In the genomic region with DNA sequence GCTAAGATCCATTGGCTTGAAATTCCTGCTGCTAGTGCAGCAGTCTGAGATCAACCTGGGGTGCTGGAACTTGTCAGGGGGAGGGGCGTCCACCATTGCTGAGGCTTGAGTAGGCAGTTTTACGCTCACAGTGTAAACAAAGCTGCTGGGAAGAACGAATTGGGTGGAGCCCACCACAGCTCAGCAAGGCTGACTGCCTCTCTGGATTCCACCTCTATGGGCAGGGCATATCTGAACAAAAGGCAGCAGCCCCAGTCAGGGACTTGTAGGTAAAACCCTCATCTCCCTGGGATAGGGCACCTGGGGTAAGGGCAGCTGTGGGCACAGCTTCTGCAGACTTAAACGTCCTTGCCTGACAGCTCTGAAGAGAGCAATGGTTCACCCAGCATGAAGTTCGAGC, we compare ENCODE assay signal across 29 cellular contexts.
DNase-seq lines count a peak whose midpoint lies in the region; ATAC-seq, FAIRE-seq and TF ChIP-seq lines count a peak whose summit lies in the region.
"Had no signal": no experiment of that assay in that cellular context is flagged by ENCODE, and none has a peak within 500 bp of the region (broad histone marks: within the 10 kb centered on the region; RNA-seq: fewer than 3 reads in every experiment).

No MANE protein-coding gene starts in this region.

- H3K79me2 ChIP-seq in PC-3 (ENCODE audit: low read length) = no peaks in the 10 kb centered on the region
- no peaks in the 10 kb centered on the region for H3K79me2 ChIP-seq in H1 (ENCODE audit: control insufficient read depth in 1 of 2, insufficient read depth in 2 of 2, low read length in 2 of 2)
- H3K79me2 ChIP-seq: parathyroid adenoma had no signal

- no peak overlapping the region for H2BK20ac ChIP-seq in H1 (ENCODE audit: low read length)

- H3K56ac ChIP-seq in H1 (replicated peaks; ENCODE audit: insufficient read length, low read depth, low read length) = no peak overlapping the region

- TF ChIP-seq CTCF in PC-3 (conservative IDR thresholded peaks at IDR 0.05; ENCODE audit: low read depth, low read length) (no peak), H1 (IDR thresholded peaks at IDR 0.05; ENCODE audit: control extremely low read depth in 1 of 3, insufficient read depth in 1 of 3, low read depth in 1 of 3, low read length in 3 of 3) (no peak), nephron progenitor cell (IDR thresholded peaks at IDR 0.05) (no peak)

- no peak overlapping the region for H2BK12ac ChIP-seq in H1 (ENCODE audit: low read depth, low read length)

- no peak for TF ChIP-seq RAD21 in H1 (IDR thresholded peaks at IDR 0.05 in 1 of 2, conservative IDR thresholded peaks at IDR 0.05 in 1 of 2; ENCODE audit: low read depth in 2 of 2, low read length in 2 of 2)

- no peak overlapping the region for H4K5ac ChIP-seq in H1 (ENCODE audit: insufficient read length, low read depth, low read length)

- H3K27me3 ChIP-seq in PC-3 (ENCODE audit: low read length) (no peaks in the 10 kb centered on the region), H1 (replicated peaks in 1 of 4; ENCODE audit: control insufficient read depth in 3 of 4, extremely low read depth in 1 of 4, insufficient read depth in 3 of 4, low read length in 3 of 4) (no peaks in the 10 kb centered on the region)
- H3K27me3 ChIP-seq: right lobe of liver, suprapubic skin had no signal

- H3K9me3 ChIP-seq in PC-3 (ENCODE audit: low read length) (no peaks in the 10 kb centered on the region), H1 (ENCODE audit: insufficient read depth in 2 of 2, low read depth in 1 of 2, low read length in 1 of 2) (no peaks in the 10 kb centered on the region)
- H3K9me3 ChIP-seq: right lobe of liver, SK-N-SH had no signal

- no peak overlapping the region for H2BK15ac ChIP-seq in H1 (ENCODE audit: low read length)

- H4K8ac ChIP-seq in H1 (ENCODE audit: extremely low read depth, insufficient read depth, low read length) = no peak overlapping the region

- no peak overlapping the region for H3K14ac ChIP-seq in H1 (ENCODE audit: insufficient read length)

- H3K4me2 ChIP-seq in PC-3 (ENCODE audit: low read length) (peak overlapping the region; percentile 35), H1 (ENCODE audit: insufficient read depth in 1 of 2, low read depth in 2 of 2, low read length in 2 of 2) (0 out of 4 replicates have a peak overlapping the region, but pooled peaks of 1 of the 2 experiments have one; percentile 11)
- H3K4me2 ChIP-seq: SK-N-SH had no signal

- H2AFZ ChIP-seq in PC-3 (ENCODE audit: low read length) (peak overlapping the region; percentile 49), H1 (ENCODE audit: low read length) (peak overlapping the region; percentile 56; the same call in 1 of the 2 replicates)
- H2AFZ ChIP-seq: parathyroid adenoma had no signal

- H3K4me3 ChIP-seq in PC-3 (ENCODE audit: low read length) (no peak overlapping the region), H1 (ENCODE audit: extremely low read depth in 1 of 4, insufficient read depth in 2 of 4, low read depth in 3 of 4, low read length in 4 of 4) (no peak overlapping the region)
- H3K4me3 ChIP-seq: dorsolateral prefrontal cortex, lung, right lobe of liver, suprapubic skin had no signal

- H3K4ac ChIP-seq in H1 (replicated peaks; ENCODE audit: insufficient read length, low read depth, low read length) = no peak overlapping the region

- peaks cover 8% of the 10 kb centered on the region for H3K36me3 Mint-ChIP-seq in nephron progenitor cell (ENCODE audit: low read depth)
- no peaks in the 10 kb centered on the region for H3K36me3 Mint-ChIP-seq in activated naive CD8-positive, alpha-beta T cell treated with anti-CD3 and anti-CD28 coated beads, Interleukin-2, amount 50 U/mL, for 24 hours (ENCODE audit: low read depth)
- peaks cover 3% of the 10 kb centered on the region for H3K36me3 Mint-ChIP-seq in activated naive CD4-positive, alpha-beta T cell treated with anti-CD3 and anti-CD28 coated beads for 36 hours (ENCODE audit: low read depth)
- H3K36me3 Mint-ChIP-seq: activated naive CD8-positive, alpha-beta T cell treated with anti-CD3 and anti-CD28 coated beads, Interleukin-2, amount 10 ng/mL, durations not matched to agents 7 days and 5 days; stimulated activated naive B cell treated with anti-CD40 and anti-IgM and Interleukin-4, amounts not matched to agents 10 μg/mL and 1 μg/mL and 100 μg/mL, for 72 hours had no signal

- H3K9ac ChIP-seq in PC-3 (ENCODE audit: low read length) (no peak overlapping the region), H1 (replicated peaks in 1 of 4; ENCODE audit: extremely low read depth in 1 of 4, low read depth in 3 of 4, low read length in 3 of 4) (no peak overlapping the region)
- H3K9ac ChIP-seq: parathyroid adenoma, SK-N-SH had no signal

- POLR2A ChIA-PET in PC-3 (lab: Charles Lee; ENCODE audit: unreplicated experiment) (no interaction called here), H1 (lab: Charles Lee; ENCODE audit: partially characterized antibody) (no interaction called here)

- H3K9me3 Mint-ChIP-seq in nephron progenitor cell = peaks cover 35% of the 10 kb centered on the region
- H3K9me3 Mint-ChIP-seq in activated naive CD8-positive, alpha-beta T cell treated with anti-CD3 and anti-CD28 coated beads, Interleukin-2, amount 50 U/mL, for 24 hours = peaks cover 9% of the 10 kb centered on the region
- H3K9me3 Mint-ChIP-seq in activated naive CD4-positive, alpha-beta T cell treated with anti-CD3 and anti-CD28 coated beads for 36 hours = peaks cover 25% of the 10 kb centered on the region

- no peaks in the 10 kb centered on the region for H3F3A ChIP-seq in PC-3 (ENCODE audit: low read length, unreplicated experiment)

- no TSS peak for BruUV-seq in PC-3 (replicated peaks; lab: Mats Ljungman, UMichigan)

- H3K27ac ChIP-seq in PC-3 (ENCODE audit: low read length) (no peak overlapping the region), H1 (ENCODE audit: low read depth, low read length) (no peak overlapping the region)
- H3K27ac ChIP-seq: dorsolateral prefrontal cortex, parathyroid adenoma, right lobe of liver, suprapubic skin had no signal

- CTCF ChIA-PET in PC-3 (lab: Charles Lee) (no interaction called here), H1 (lab: Charles Lee; ENCODE audit: partially characterized antibody) (interaction anchor here (0.6 kb wide), 1 partner anchor 83 kb away, joined by 3 read pairs; no protein-coding TSS in a partner anchor)
- CTCF ChIA-PET in activated naive CD4-positive, alpha-beta T cell treated with anti-CD3 and anti-CD28 coated beads for 36 hours (lab: Charles Lee) = no interaction called here

- H3K4me1 ChIP-seq in PC-3 (ENCODE audit: insufficient read depth, low read length) = peaks cover 14% of the 10 kb centered on the region
- H3K4me1 ChIP-seq in H1 (replicated peaks in 1 of 4; ENCODE audit: control insufficient read depth in 3 of 4, insufficient read depth in 4 of 4, low read length in 3 of 4) = no peaks in the 10 kb centered on the region; a peak in 3 of 7 replicates
- H3K4me1 ChIP-seq: parathyroid adenoma, right lobe of liver, suprapubic skin had no signal

- peak overlapping the region; percentile 32 for H3K18ac ChIP-seq in H1 (ENCODE audit: extremely low read depth, low read length)

- TF ChIP-seq EP300 in H1 (IDR thresholded peaks at IDR 0.05; ENCODE audit: borderline replicate concordance in 1 of 2, low read depth in 2 of 2, low read length in 2 of 2) = no peak

- H3K36me3 ChIP-seq in PC-3 (ENCODE audit: low read depth, low read length) (no peaks in the 10 kb centered on the region), H1 (ENCODE audit: control insufficient read depth in 2 of 4, insufficient read depth in 4 of 4, low read length in 3 of 4) (no peaks in the 10 kb centered on the region)
- H3K36me3 ChIP-seq: right lobe of liver, suprapubic skin had no signal

- no peaks in the 10 kb centered on the region for H3K79me1 ChIP-seq in H1 (ENCODE audit: low read depth, low read length)

- no peak overlapping the region for H2BK5ac ChIP-seq in H1 (ENCODE audit: low read depth, low read length)

- no peak overlapping the region for H3K4me3 Mint-ChIP-seq in nephron progenitor cell
- H3K4me3 Mint-ChIP-seq in activated naive CD8-positive, alpha-beta T cell treated with anti-CD3 and anti-CD28 coated beads, Interleukin-2, amount 50 U/mL, for 24 hours = no peak overlapping the region
- H3K4me3 Mint-ChIP-seq in activated naive CD4-positive, alpha-beta T cell treated with anti-CD3 and anti-CD28 coated beads for 36 hours = no peak overlapping the region
- H3K4me3 Mint-ChIP-seq: activated CD8-positive, alpha-beta T cell treated with anti-CD3 and anti-CD28 coated beads, Interleukin-2, amount 10 ng/mL, durations not matched to agents 7 days and 5 days; activated naive CD8-positive, alpha-beta T cell treated with anti-CD3 and anti-CD28 coated beads, Interleukin-2, amount 10 ng/mL, durations not matched to agents 7 days and 5 days; stimulated activated naive B cell treated with anti-CD40 and anti-IgM and Interleukin-4, amounts not matched to agents 10 μg/mL and 1 μg/mL and 100 μg/mL, for 72 hours; T-helper 17 cell had no signal

- H3K9me2 ChIP-seq in PC-3 (replicated peaks; ENCODE audit: low read length) = no peaks in the 10 kb centered on the region
- H3K9me2 ChIP-seq: SK-N-SH had no signal

- FAIRE-seq in H1 (lab: Jason Lieb, UNC) = no peak
- FAIRE-seq: endothelial cell of umbilical vein, kidney had no signal

- no peak overlapping the region for H2AK5ac ChIP-seq in H1 (ENCODE audit: low read depth, low read length)

- H3K27me3 Mint-ChIP-seq in nephron progenitor cell (ENCODE audit: low read depth, poor library complexity) = no peaks in the 10 kb centered on the region
- no peaks in the 10 kb centered on the region for H3K27me3 Mint-ChIP-seq in activated naive CD8-positive, alpha-beta T cell treated with anti-CD3 and anti-CD28 coated beads, Interleukin-2, amount 50 U/mL, for 24 hours
- H3K27me3 Mint-ChIP-seq in activated naive CD4-positive, alpha-beta T cell treated with anti-CD3 and anti-CD28 coated beads for 36 hours (ENCODE audit: low read depth) = no peaks in the 10 kb centered on the region
- H3K27me3 Mint-ChIP-seq: activated naive CD8-positive, alpha-beta T cell treated with anti-CD3 and anti-CD28 coated beads, Interleukin-2, amount 10 ng/mL, durations not matched to agents 7 days and 5 days; stimulated activated naive B cell treated with anti-CD40 and anti-IgM and Interleukin-4, amounts not matched to agents 10 μg/mL and 1 μg/mL and 100 μg/mL, for 72 hours; T-helper 17 cell had no signal

- no peak overlapping the region for H3K27ac Mint-ChIP-seq in nephron progenitor cell
- no peak overlapping the region for H3K27ac Mint-ChIP-seq in activated naive CD8-positive, alpha-beta T cell treated with anti-CD3 and anti-CD28 coated beads, Interleukin-2, amount 50 U/mL, for 24 hours
- H3K27ac Mint-ChIP-seq in activated naive CD4-positive, alpha-beta T cell treated with anti-CD3 and anti-CD28 coated beads for 36 hours = no peak overlapping the region
- H3K27ac Mint-ChIP-seq: activated CD8-positive, alpha-beta T cell treated with anti-CD3 and anti-CD28 coated beads, Interleukin-2, amount 10 ng/mL, durations not matched to agents 7 days and 5 days; activated naive CD8-positive, alpha-beta T cell treated with anti-CD3 and anti-CD28 coated beads, Interleukin-2, amount 10 ng/mL, durations not matched to agents 7 days and 5 days; stimulated activated naive B cell treated with anti-CD40 and anti-IgM and Interleukin-4, amounts not matched to agents 10 μg/mL and 1 μg/mL and 100 μg/mL, for 72 hours; T-helper 17 cell had no signal

- no peak for TF ChIP-seq POLR2A in H1 (IDR thresholded peaks at IDR 0.05; ENCODE audit: control extremely low read depth in 1 of 2, low read depth in 2 of 2, low read length in 2 of 2)

- peaks cover 8% of the 10 kb centered on the region for H3K4me1 Mint-ChIP-seq in nephron progenitor cell
- no peaks in the 10 kb centered on the region for H3K4me1 Mint-ChIP-seq in activated naive CD8-positive, alpha-beta T cell treated with anti-CD3 and anti-CD28 coated beads, Interleukin-2, amount 50 U/mL, for 24 hours
- H3K4me1 Mint-ChIP-seq in activated naive CD4-positive, alpha-beta T cell treated with anti-CD3 and anti-CD28 coated beads for 36 hours (ENCODE audit: low read depth) = no peaks in the 10 kb centered on the region
- H3K4me1 Mint-ChIP-seq: activated naive CD8-positive, alpha-beta T cell treated with anti-CD3 and anti-CD28 coated beads, Interleukin-2, amount 10 ng/mL, durations not matched to agents 7 days and 5 days; stimulated activated naive B cell treated with anti-CD40 and anti-IgM and Interleukin-4, amounts not matched to agents 10 μg/mL and 1 μg/mL and 100 μg/mL, for 72 hours; T-helper 17 cell had no signal

- DNase-seq in Daoy (ENCODE audit: low read depth) = peak; percentile 6
- DNase-seq in PC-3 = peak; percentile 55
- no peak for DNase-seq in H1 (ENCODE audit: low read depth in 1 of 2, low spot score in 2 of 2)
- peak; percentile 28 for DNase-seq in nephron progenitor cell
- DNase-seq in activated naive CD8-positive, alpha-beta T cell treated with anti-CD3 and anti-CD28 coated beads, Interleukin-2, amount 50 U/mL, for 24 hours = no peak
- DNase-seq in activated naive CD4-positive, alpha-beta T cell treated with anti-CD3 and anti-CD28 coated beads for 36 hours = no peak
- DNase-seq: activated CD8-positive, alpha-beta T cell treated with anti-CD3 and anti-CD28 coated beads, Interleukin-2, amount 10 ng/mL, durations not matched to agents 7 days and 5 days; activated effector memory CD4-positive, alpha-beta T cell treated with Interleukin-2 at 50 U/mL for 16 hours; activated naive CD8-positive, alpha-beta T cell treated with anti-CD3 and anti-CD28 coated beads, Interleukin-2, amount 10 ng/mL, durations not matched to agents 7 days and 5 days; activated T-cell treated with anti-CD3 and anti-CD28 coated beads for 4 hours; DMS53; dorsolateral prefrontal cortex; GF-D8; kidney; NCI-H1105; NCI-H2029; NCI-H226; NCI-H774; right lobe of liver; RPMI8226; SK-N-SH; stimulated activated naive B cell treated with anti-CD40 and anti-IgM and Interleukin-4, amounts not matched to agents 10 μg/mL and 1 μg/mL and 100 μg/mL, for 72 hours; T-helper 17 cell had no signal

- intact Hi-C loops in PC-3 (cut with micrococcal nuclease) = loop anchor here (10.0 kb wide), 1 partner anchor 123 kb away; no protein-coding TSS in a partner anchor
- intact Hi-C loops in activated naive CD4-positive, alpha-beta T cell treated with anti-CD3 and anti-CD28 coated beads for 36 hours (cut with micrococcal nuclease) = no loop called here

- H3K23ac ChIP-seq in H1 (ENCODE audit: insufficient read length) = no peak overlapping the region

- H4K20me1 ChIP-seq in PC-3 (ENCODE audit: low read length) (no peaks in the 10 kb centered on the region), H1 (replicated peaks in 1 of 2; ENCODE audit: control insufficient read depth in 1 of 2, insufficient read depth in 2 of 2, low read length in 2 of 2) (no peaks in the 10 kb centered on the region)

- 85% methylated on average over 5 of the region's 5 CpGs; no CpG with 5 or more reads in 1 of the 2 experiments for WGBS in H1 (ENCODE audit: extremely low coverage in 1 of 2, insufficient coverage in 1 of 2, insufficient read length in 1 of 2, insufficient replicate concordance in 2 of 2, low coverage in 1 of 2, low lambda C conversion rate in 2 of 2, missing lambda C conversion rate in 1 of 2), 2 experiments

- no peak overlapping the region for H2BK120ac ChIP-seq in H1 (replicated peaks; ENCODE audit: low read depth, low read length)

- peak; percentile 75 for ATAC-seq in PC-3
- no peak for ATAC-seq in activated naive CD8-positive, alpha-beta T cell treated with anti-CD3 and anti-CD28 coated beads, Interleukin-2, amount 50 U/mL, for 24 hours
- no peak for ATAC-seq in GM21576 (IDR thresholded peaks at IDR 0.05; ENCODE audit: unreplicated experiment)
- ATAC-seq in HG03139 (IDR thresholded peaks at IDR 0.05; ENCODE audit: unreplicated experiment) = no peak
- ATAC-seq: activated CD8-positive, alpha-beta T cell treated with anti-CD3 and anti-CD28 coated beads, Interleukin-2, amount 10 ng/mL, durations not matched to agents 7 days and 5 days; right lobe of liver; stimulated activated naive B cell treated with anti-CD40 and anti-IgM and Interleukin-4, amounts not matched to agents 10 μg/mL and 1 μg/mL and 100 μg/mL, for 72 hours; T-helper 17 cell had no signal

- no peaks in the 10 kb centered on the region; the same call in 1 of the 2 replicates for H3K23me2 ChIP-seq in H1 (ENCODE audit: low read depth, low read length)

- H4K91ac ChIP-seq in H1 (replicated peaks; ENCODE audit: insufficient read length, low read length) = no peak overlapping the region

Comparison
In these comparisons a context has a peak if more than half of its experiments do, and no peak if none do; other contexts are left out.
1. DNase-seq: peak in Daoy (single experiment), PC-3 (single experiment) and nephron progenitor cell (single experiment); none in H1 (0 of 2), activated naive CD8-positive, alpha-beta T cell treated with anti-CD3 and anti-CD28 coated beads, Interleukin-2, amount 50 U/mL, for 24 hours (single experiment) and activated naive CD4-positive, alpha-beta T cell treated with anti-CD3 and anti-CD28 coated beads for 36 hours (single experiment).